In genomic region chr11:122179966-122180365, GRCh38 we compare ENCODE assay signal across 17 cellular contexts.
A peak's percentile ranks its signal among the peaks of the same experiment; 100 is the strongest.
DNase-seq lines count a peak whose midpoint lies in the region; ATAC-seq and TF ChIP-seq lines count a peak whose summit lies in the region.
"Had no signal": no experiment of that assay in that cellular context is flagged by ENCODE, and none has a peak within 500 bp of the region (broad histone marks: within the 10 kb centered on the region; RNA-seq: fewer than 3 reads in every experiment).

No MANE protein-coding gene starts in this region.

- H2AFZ ChIP-seq in hepatocyte: no peak overlapping the region

- peak overlapping the region; percentile 92 for H3K27ac ChIP-seq in brain microvascular endothelial cell
- H3K27ac ChIP-seq in hepatocyte: peak overlapping the region; percentile 45
- peak overlapping the region; percentile 54 to 67 for H3K27ac ChIP-seq in tibial artery
- H3K27ac ChIP-seq: lower lobe of right lung, neutrophil had no signal

- in situ Hi-C loops in brain microvascular endothelial cell (cut with HindIII; ENCODE audit: low pct_ligation_motif_present, low sequenced_read_pairs): no loop called here

- H3K27me3 ChIP-seq in brain microvascular endothelial cell (replicated peaks) (no peaks in the 10 kb centered on the region), hepatocyte (no peaks in the 10 kb centered on the region), tibial artery (no peaks in the 10 kb centered on the region)
- H3K27me3 ChIP-seq: neutrophil had no signal

- ATAC-seq in GM18868 (IDR thresholded peaks at IDR 0.05; ENCODE audit: unreplicated experiment) (no peak), HG02840 (IDR thresholded peaks at IDR 0.05; ENCODE audit: low FRiP score, unreplicated experiment) (no peak)
- ATAC-seq: lower lobe of right lung, WTC11 had no signal

- no peaks in the 10 kb centered on the region for H3K79me2 ChIP-seq in hepatocyte

- H3K4me3 ChIP-seq in HFF-Myc (replicated peaks; ENCODE audit: low read depth, low read length) (peak overlapping the region; percentile 59), brain microvascular endothelial cell (ENCODE audit: low read depth, low read length) (peak overlapping the region; percentile 74), hepatocyte (no peak overlapping the region), tibial artery (peak overlapping the region; percentile 21 to 28)
- H3K4me3 ChIP-seq: HAP-1, lower lobe of right lung, skin epidermis had no signal

- no peaks in the 10 kb centered on the region for H3K4me1 ChIP-seq in hepatocyte (ENCODE audit: insufficient read depth)
- peaks cover 3 to 62% (median 22%) of the 10 kb centered on the region in 4 donors for H3K4me1 ChIP-seq in tibial artery
- H3K4me1 ChIP-seq: HAP-1 had no signal

- H3K9me2 ChIP-seq in hepatocyte (replicated peaks; ENCODE audit: insufficient read depth): no peaks in the 10 kb centered on the region

- no peak overlapping the region for H3K4me2 ChIP-seq in hepatocyte

- H4K20me1 ChIP-seq in hepatocyte (ENCODE audit: insufficient read depth, poor library complexity, severe bottlenecking): no peaks in the 10 kb centered on the region

- intact Hi-C loops in tibial artery (cut with DNase I; ENCODE audit: low total_unique reads): no loop called here

- H3K36me3 ChIP-seq in brain microvascular endothelial cell (replicated peaks) (peaks cover 47% of the 10 kb centered on the region), hepatocyte (replicated peaks; ENCODE audit: insufficient read depth, low read depth) (no peaks in the 10 kb centered on the region), tibial artery (no peaks in the 10 kb centered on the region)
- H3K36me3 ChIP-seq: HAP-1, lower lobe of right lung, neutrophil had no signal

- no peak for DNase-seq in HFF-Myc (ENCODE audit: extremely low read depth, low read depth)
- DNase-seq in brain microvascular endothelial cell: no peak
- no peak for DNase-seq in hepatocyte (ENCODE audit: low spot score)
- DNase-seq in tibial artery: no peak
- no peak for DNase-seq in NCI-H2081 (lab: John Stamatoyannopoulos, UW)
- DNase-seq in nucleus accumbens (lab: John Stamatoyannopoulos, UW): no peak
- DNase-seq: activated naive CD4-positive, alpha-beta T cell; CD4-positive, CD25-positive, alpha-beta regulatory T cell; lower lobe of right lung; NCI-H187; NCI-H510A treated with DMSO at 0.1 percent for 48 hours had no signal

- TF ChIP-seq CTCF in HFF-Myc (IDR thresholded peaks at IDR 0.05; ENCODE audit: low read depth, low read length, missing control alignments): no peak
- no peak for TF ChIP-seq CTCF in brain microvascular endothelial cell (IDR thresholded peaks at IDR 0.05; ENCODE audit: low read depth, low read length, missing control alignments)
- TF ChIP-seq CTCF in hepatocyte (IDR thresholded peaks at IDR 0.05; ENCODE audit: poor library complexity): no peak
- TF ChIP-seq CTCF in tibial artery (IDR thresholded peaks at IDR 0.05): no peak

- H3K9me3 ChIP-seq in hepatocyte (ENCODE audit: low read depth): no peaks in the 10 kb centered on the region
- H3K9me3 ChIP-seq in tibial artery: peaks cover 0 to 3% (median 0%) of the 10 kb centered on the region in 3 donors
- H3K9me3 ChIP-seq: HAP-1, lower lobe of right lung, neutrophil had no signal

- 56% methylated on average over 6 of the region's 6 CpGs for WGBS in hepatocyte (ENCODE audit: low lambda C conversion rate, missing lambda C conversion rate)
